In genomic region chr2:42770288-42771131, GRCh38 we compare ENCODE assay signal across 8 cellular contexts. TPM values are rescaled to one million over a fixed set of nuclear protein-coding genes. Genes with fewer than 3 reads are reported as not detected.
DNase-seq lines count a peak whose midpoint lies in the region; ATAC-seq and TF ChIP-seq lines count a peak whose summit lies in the region.

No MANE protein-coding gene starts in this region.

- H3K27me3 Mint-ChIP-seq in mesothelial cell of epicardium (ENCODE audit: low read depth) = no peaks in the 10 kb centered on the region

- TF ChIP-seq CTCF in GM06990 (IDR thresholded peaks at IDR 0.05; ENCODE audit: insufficient read depth, low read length, poor library complexity, severe bottlenecking) (peak; percentile 58), colonic mucosa (IDR thresholded peaks at IDR 0.05) (peak; percentile 20), mesothelial cell of epicardium (IDR thresholded peaks at IDR 0.05; ENCODE audit: unreplicated experiment) (no peak)

- intact Hi-C loops in colonic mucosa (cut with DNase I) = no loop called here

- H3K9ac ChIP-seq in colonic mucosa (ENCODE audit: low read depth in 2 of 2, low read length in 2 of 2) = no peak overlapping the region

- peaks cover 10% of the 10 kb centered on the region for H3K36me3 ChIP-seq in GM06990 (ENCODE audit: control insufficient read depth, insufficient read depth, low read length)
- no peaks in the 10 kb centered on the region for H3K36me3 ChIP-seq in colonic mucosa

- no peak overlapping the region for H3K4me3 Mint-ChIP-seq in mesothelial cell of epicardium

- no peak overlapping the region for H3K27ac Mint-ChIP-seq in mesothelial cell of epicardium

- H3K4me3 ChIP-seq in GM06990 (replicated peaks; ENCODE audit: low read depth, low read length) (no peak overlapping the region), colonic mucosa (no peak overlapping the region)

- H3K27ac ChIP-seq in colonic mucosa = no peak overlapping the region

- no peaks in the 10 kb centered on the region for H3K9me3 Mint-ChIP-seq in mesothelial cell of epicardium

- H3K4me1 Mint-ChIP-seq in mesothelial cell of epicardium = no peaks in the 10 kb centered on the region

- peak; percentile 68 for ATAC-seq in HG02759 (IDR thresholded peaks at IDR 0.05; ENCODE audit: unreplicated experiment)
- ATAC-seq in GM21786 (IDR thresholded peaks at IDR 0.05; ENCODE audit: unreplicated experiment) = no peak

- H3K27me3 ChIP-seq in GM06990 (replicated peaks; ENCODE audit: control insufficient read depth, insufficient read depth, low read length) (no peaks in the 10 kb centered on the region), colonic mucosa (no peaks in the 10 kb centered on the region)

- no peaks in the 10 kb centered on the region for H3K9me3 ChIP-seq in colonic mucosa

- H3K36me3 Mint-ChIP-seq in mesothelial cell of epicardium = no peaks in the 10 kb centered on the region

- DNase-seq in GM06990 (ENCODE audit: extremely low read depth, insufficient read length) (no peak), NOMO-1 treated with DMSO at 0.1 percent for 48 hours (lab: John Stamatoyannopoulos, UW; ENCODE audit: unreplicated experiment) (peak; percentile 74), colonic mucosa (no peak), midbrain (lab: John Stamatoyannopoulos, UW) (peak; percentile 17), mesothelial cell of epicardium (ENCODE audit: low spot score in 2 of 2, unreplicated experiment in 2 of 2) (no peak)
- no peak for DNase-seq in activated CD4-positive, alpha-beta T cell treated with anti-CD3 and anti-CD28 coated beads for 48 hours

- H3K4me1 ChIP-seq in colonic mucosa = no peaks in the 10 kb centered on the region

RNA-seq across cellular contexts. Expression of gene OXER1, which starts 6.6 kb away (rescaled TPM):
- total RNA-seq in colonic mucosa = 1 to 10 TPM; 1.3 to 3.9 TPM
- 6.9 to 7.5 TPM (median 7.2 TPM) in 3 replicates for total RNA-seq in mesothelial cell of epicardium

RNA-seq across cellular contexts. Expression of gene HAAO, which starts 21.9 kb away (rescaled TPM):
- total RNA-seq in colonic mucosa = 10 to 100 TPM in 1 of 2 donors, 1 to 10 TPM in 1; 8.2 to 17.8 TPM
- 23.3 to 25.7 TPM (median 25.0 TPM) in 3 replicates for total RNA-seq in mesothelial cell of epicardium

Comparison
In these comparisons a context has a peak if more than half of its experiments do, and no peak if none do; other contexts are left out.
1. DNase-seq: peak in NOMO-1 treated with DMSO at 0.1 percent for 48 hours (single experiment) and midbrain (single experiment); none in GM06990 (single experiment), colonic mucosa (single experiment), activated CD4-positive, alpha-beta T cell treated with anti-CD3 and anti-CD28 coated beads for 48 hours (single experiment) and mesothelial cell of epicardium (0 of 2).